1 cellular context compared by ENCODE assay signal in genomic region chr1:206608108-206608698, GRCh38.
A peak's percentile ranks its signal among the peaks of the same experiment; 100 is the strongest.
TF ChIP-seq lines count a peak whose summit lies in the region.

No MANE protein-coding gene starts in this region.

TF ChIP-seq in GM12878, 131 proteins besides CTCF, POLR2A, EP300 and RAD21:
- TF ChIP-seq CBFB (IDR thresholded peaks at IDR 0.05; ENCODE audit: low read depth) (no peak), MEF2A (IDR thresholded peaks at IDR 0.05; ENCODE audit: insufficient read depth, low read depth, low read length) (0 out of 2 replicates have a peak, but pooled peaks have one; percentile 8), EZH2 (IDR thresholded peaks at IDR 0.05; ENCODE audit: borderline replicate concordance, control insufficient read depth, low read depth, low read length) (no peak), SKIL (IDR thresholded peaks at IDR 0.05; ENCODE audit: low read depth, poor library complexity, severe bottlenecking) (peak; percentile 23), HDAC6 (IDR thresholded peaks at IDR 0.05; ENCODE audit: unreplicated experiment) (no peak), SMARCA5 (IDR thresholded peaks at IDR 0.05) (peak; percentile 76), DPF2 (IDR thresholded peaks at IDR 0.05) (no peak), SMC3 (IDR thresholded peaks at IDR 0.05; ENCODE audit: borderline replicate concordance, low read length) (peak; percentile 68; the same call in 1 of the 2 replicates), ZNF384 (IDR thresholded peaks at IDR 0.05; ENCODE audit: borderline replicate concordance, low read depth, low read length) (peak; percentile 66; the same call in 1 of the 2 replicates), YY1 (IDR thresholded peaks at IDR 0.05; ENCODE audit: low read depth, low read length) (peak; percentile 77)
TF ChIP-seq in GM12878: peak in this region for 6.
